ENCODE assay signal across 19 cellular contexts in genomic region chr13:112743451-112744305, GRCh38. TPM values are rescaled to one million over a fixed set of nuclear protein-coding genes. Genes with fewer than 3 reads are reported as not detected.
DNase-seq lines count a peak whose midpoint lies in the region; ATAC-seq and TF ChIP-seq lines count a peak whose summit lies in the region.
"Had no signal": no experiment of that assay in that cellular context is flagged by ENCODE, and none has a peak within 500 bp of the region (broad histone marks: within the 10 kb centered on the region; RNA-seq: fewer than 3 reads in every experiment).

No MANE protein-coding gene starts in this region.

- H3K9me3 Mint-ChIP-seq in activated T-helper 17 cell treated with anti-CD3 and anti-CD28 coated beads, Interleukin-2, amount 50 U/mL, for 72 hours, result no peaks in the 10 kb centered on the region
- H3K9me3 Mint-ChIP-seq in mesothelial cell of epicardium, result no peaks in the 10 kb centered on the region
- H3K9me3 Mint-ChIP-seq: activated CD4-positive, alpha-beta T cell treated with anti-CD3 and anti-CD28 coated beads, Interleukin-2, amount 10 ng/mL, durations not matched to agents 7 days and 5 days; activated naive CD4-positive, alpha-beta T cell treated with anti-CD3 and anti-CD28 coated beads for 36 hours; stimulated activated naive CD8-positive, alpha-beta T cell treated with anti-CD3 and anti-CD28 coated beads, Interleukin-15, amount 100 ng/mL, for 72 hours had no signal

- no peak for TF ChIP-seq CTCF in mesothelial cell of epicardium (IDR thresholded peaks at IDR 0.05; ENCODE audit: unreplicated experiment)
- TF ChIP-seq CTCF in OCI-LY7 (conservative IDR thresholded peaks at IDR 0.05; ENCODE audit: low read length), result no peak
- no peak for TF ChIP-seq CTCF in suprapubic skin (IDR thresholded peaks at IDR 0.05)

- H3K27me3 ChIP-seq in BLaER1 (no peaks in the 10 kb centered on the region), suprapubic skin (no peaks in the 10 kb centered on the region), SJCRH30 (no peaks in the 10 kb centered on the region)
- H3K27me3 ChIP-seq: ascending aorta, foreskin keratinocyte had no signal

- H3K4me3 ChIP-seq in BLaER1 (no peak overlapping the region), OCI-LY7 (ENCODE audit: low read depth, low read length, poor library complexity, severe bottlenecking) (no peak overlapping the region), suprapubic skin (no peak overlapping the region), SJCRH30 (no peak overlapping the region)
- H3K4me3 ChIP-seq: ascending aorta had no signal

- intact Hi-C loops in OCI-LY7 (cut with micrococcal nuclease; ENCODE audit: unreplicated experiment), result no loop called here

- H3K79me2 ChIP-seq in OCI-LY7 (ENCODE audit: insufficient read depth, low read depth, low read length), result no peaks in the 10 kb centered on the region

- no peaks in the 10 kb centered on the region for H3K27me3 Mint-ChIP-seq in activated T-helper 17 cell treated with anti-CD3 and anti-CD28 coated beads, Interleukin-2, amount 50 U/mL, for 72 hours
- H3K27me3 Mint-ChIP-seq in mesothelial cell of epicardium (ENCODE audit: low read depth), result no peaks in the 10 kb centered on the region
- H3K27me3 Mint-ChIP-seq: activated CD4-positive, alpha-beta T cell treated with anti-CD3 and anti-CD28 coated beads, Interleukin-2, amount 10 ng/mL, durations not matched to agents 7 days and 5 days; stimulated activated naive CD8-positive, alpha-beta T cell treated with anti-CD3 and anti-CD28 coated beads, Interleukin-15, amount 100 ng/mL, for 72 hours had no signal

- BruUV-seq in OCI-LY7 (replicated peaks; lab: Mats Ljungman, UMichigan), result no TSS peak

- H3K4me3 Mint-ChIP-seq in activated T-helper 17 cell treated with anti-CD3 and anti-CD28 coated beads, Interleukin-2, amount 50 U/mL, for 72 hours, result no peak overlapping the region
- no peak overlapping the region for H3K4me3 Mint-ChIP-seq in mesothelial cell of epicardium
- H3K4me3 Mint-ChIP-seq: activated CD4-positive, alpha-beta T cell treated with anti-CD3 and anti-CD28 coated beads, Interleukin-2, amount 10 ng/mL, durations not matched to agents 7 days and 5 days; activated naive CD4-positive, alpha-beta T cell treated with anti-CD3 and anti-CD28 coated beads for 36 hours; stimulated activated naive CD8-positive, alpha-beta T cell treated with anti-CD3 and anti-CD28 coated beads, Interleukin-15, amount 100 ng/mL, for 72 hours had no signal

- H3K9me3 ChIP-seq in BLaER1, result no peaks in the 10 kb centered on the region
- H3K9me3 ChIP-seq in OCI-LY7 (ENCODE audit: low read length), result no peaks in the 10 kb centered on the region
- H3K9me3 ChIP-seq in suprapubic skin, result no peaks in the 10 kb centered on the region
- no peaks in the 10 kb centered on the region for H3K9me3 ChIP-seq in SJCRH30 (replicated peaks)

- POLR2A ChIA-PET in OCI-LY7 (lab: Charles Lee), result no interaction called here

- peaks cover 13% of the 10 kb centered on the region for H3K4me1 Mint-ChIP-seq in activated T-helper 17 cell treated with anti-CD3 and anti-CD28 coated beads, Interleukin-2, amount 50 U/mL, for 72 hours
- H3K4me1 Mint-ChIP-seq in mesothelial cell of epicardium, result peaks cover 24% of the 10 kb centered on the region

- H4K20me1 ChIP-seq in BLaER1, result peaks cover 99% of the 10 kb centered on the region
- H4K20me1 ChIP-seq in OCI-LY7 (ENCODE audit: insufficient read depth, low read length), result no peaks in the 10 kb centered on the region

- H3K9ac ChIP-seq in BLaER1, result no peak overlapping the region

- H3K27ac Mint-ChIP-seq in activated T-helper 17 cell treated with anti-CD3 and anti-CD28 coated beads, Interleukin-2, amount 50 U/mL, for 72 hours, result peak overlapping the region; percentile 15
- H3K27ac Mint-ChIP-seq in mesothelial cell of epicardium, result peak overlapping the region; percentile 48
- H3K27ac Mint-ChIP-seq: activated CD4-positive, alpha-beta T cell treated with anti-CD3 and anti-CD28 coated beads, Interleukin-2, amount 10 ng/mL, durations not matched to agents 7 days and 5 days; activated naive CD4-positive, alpha-beta T cell treated with anti-CD3 and anti-CD28 coated beads for 36 hours had no signal

- CTCF ChIA-PET in OCI-LY7 (lab: Charles Lee; ENCODE audit: unreplicated experiment), result no interaction called here

- ATAC-seq in activated T-helper 17 cell treated with anti-CD3 and anti-CD28 coated beads, Interleukin-2, amount 50 U/mL, for 72 hours (replicated peaks), result no peak
- ATAC-seq: stimulated activated naive CD8-positive, alpha-beta T cell treated with anti-CD3 and anti-CD28 coated beads, Interleukin-15, amount 100 ng/mL, for 72 hours had no signal

- H3K27ac ChIP-seq in BLaER1, result no peak overlapping the region
- no peak overlapping the region for H3K27ac ChIP-seq in OCI-LY7 (ENCODE audit: low read depth, low read length, poor library complexity, severe bottlenecking)
- no peak overlapping the region for H3K27ac ChIP-seq in suprapubic skin
- H3K27ac ChIP-seq in SJCRH30, result no peak overlapping the region
- H3K27ac ChIP-seq: ascending aorta, foreskin keratinocyte had no signal

- no peak for TF ChIP-seq EP300 in suprapubic skin (IDR thresholded peaks at IDR 0.05)

- H3K4me2 ChIP-seq in BLaER1, result peak overlapping the region; percentile 1; the same call in 1 of the 2 replicates
- H3K4me2 ChIP-seq in OCI-LY7 (ENCODE audit: low read length), result no peak overlapping the region

- H2AFZ ChIP-seq in OCI-LY7 (ENCODE audit: low read length), result no peak overlapping the region

- TF ChIP-seq POLR2A in suprapubic skin (IDR thresholded peaks at IDR 0.05), result no peak

- H3K4me1 ChIP-seq in BLaER1 (peaks cover 30% of the 10 kb centered on the region), OCI-LY7 (ENCODE audit: insufficient read depth, low read length, poor library complexity, severe bottlenecking) (no peaks in the 10 kb centered on the region), suprapubic skin (peaks cover 20% of the 10 kb centered on the region), SJCRH30 (peaks cover 5% of the 10 kb centered on the region; the same call in 1 of the 2 replicates)
- H3K4me1 ChIP-seq: ascending aorta had no signal

- H3K36me3 ChIP-seq in BLaER1, result peaks cover 4% of the 10 kb centered on the region; the same call in 1 of the 2 replicates
- no peaks in the 10 kb centered on the region for H3K36me3 ChIP-seq in OCI-LY7 (ENCODE audit: insufficient read depth, low read length)
- H3K36me3 ChIP-seq in suprapubic skin, result no peaks in the 10 kb centered on the region
- no peaks in the 10 kb centered on the region for H3K36me3 ChIP-seq in SJCRH30
- H3K36me3 ChIP-seq: ascending aorta had no signal

- H3K36me3 Mint-ChIP-seq in activated T-helper 17 cell treated with anti-CD3 and anti-CD28 coated beads, Interleukin-2, amount 50 U/mL, for 72 hours (ENCODE audit: low read depth), result no peaks in the 10 kb centered on the region
- H3K36me3 Mint-ChIP-seq in mesothelial cell of epicardium, result no peaks in the 10 kb centered on the region

- DNase-seq in COLO668 (lab: John Stamatoyannopoulos, UW; ENCODE audit: unreplicated experiment), result peak; percentile 81
- no peak for DNase-seq in mesothelial cell of epicardium (ENCODE audit: low spot score in 2 of 2, unreplicated experiment in 2 of 2)
- DNase-seq in OCI-LY7 (ENCODE audit: low spot score), result no peak
- no peak for DNase-seq in suprapubic skin (ENCODE audit: low spot score in 2 of 2)
- DNase-seq in cortex of kidney (lab: John Stamatoyannopoulos, UW), result no peak
- DNase-seq in SJCRH30, result no peak
- DNase-seq: activated CD4-positive, alpha-beta T cell treated with anti-CD3 and anti-CD28 coated beads, Interleukin-2, amount 10 ng/mL, durations not matched to agents 7 days and 5 days; activated naive CD4-positive, alpha-beta T cell treated with anti-CD3 and anti-CD28 coated beads for 36 hours; DMS 273 treated with DMSO at 0.1 percent for 48 hours; left cardiac atrium; NCI-H2227 treated with DMSO at 0.1 percent for 48 hours; NK-92 treated with Interleukin-12 subunit alpha and Interleukin-12 subunit beta, amount 100 ng/mL, for 24 hours; RPMI8226; stimulated activated naive CD8-positive, alpha-beta T cell treated with anti-CD3 and anti-CD28 coated beads, Interleukin-15, amount 100 ng/mL, for 72 hours; SW 1271 had no signal

- no peaks in the 10 kb centered on the region for H3K9me2 ChIP-seq in OCI-LY7 (ENCODE audit: insufficient read depth, low read length)

- 92% methylated on average over 18 of the region's 18 CpGs for WGBS in suprapubic skin

RNA-seq across cellular contexts. Expression of gene ATP11A, which starts 53.8 kb away (rescaled TPM):
- total RNA-seq in activated T-helper 17 cell treated with anti-CD3 and anti-CD28 coated beads, Interleukin-2, amount 50 U/mL, for 72 hours, result 10 to 100 TPM; 39.7 to 48.6 TPM
- total RNA-seq in mesothelial cell of epicardium (107 to 114 TPM (median 112 TPM) in 3 replicates), OCI-LY7 (2022) (22.1 and 23.1 TPM in 2 replicates), suprapubic skin (10 to 100 TPM; 22.8 to 51.0 (median 39.8) TPM)
- total RNA-seq in OCI-LY7 (2014; rRNA removed; shearing (Covaris generic)), result 3.4 and 8.8 TPM in 2 replicates
- 13.1 and 14.2 TPM in 2 replicates for total RNA-seq in SJCRH30 (2014; rRNA removed; shearing (Covaris generic))
